Comparison of ENCODE assay signal across 8 cellular contexts in the genomic region with DNA sequence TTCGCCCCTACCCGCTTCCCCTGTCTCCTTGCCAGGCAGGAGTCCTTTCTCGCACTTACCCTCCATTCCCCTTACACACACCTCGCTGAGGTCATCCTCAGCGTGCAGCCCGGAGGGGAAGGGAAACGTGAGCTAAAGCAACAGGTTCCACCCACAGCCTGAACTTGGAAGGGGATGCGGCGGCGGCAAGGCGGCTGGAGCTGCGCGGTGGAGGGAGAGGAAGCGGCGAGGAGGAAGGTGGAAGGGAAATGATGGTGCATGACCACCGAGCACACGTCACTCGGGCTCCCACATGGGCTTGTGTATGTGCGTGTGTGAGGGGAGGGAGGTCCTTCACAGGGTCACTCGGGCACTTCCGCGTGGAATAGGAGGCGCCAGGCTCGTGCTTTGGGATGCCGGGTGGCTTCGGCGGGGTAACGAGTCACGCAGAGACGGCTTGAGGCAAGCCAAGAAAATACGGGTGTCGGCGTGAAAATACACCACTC.
DNase-seq lines count a peak whose midpoint lies in the region; ATAC-seq, FAIRE-seq and TF ChIP-seq lines count a peak whose summit lies in the region.

No MANE protein-coding gene starts in this region.

- intact Hi-C loops in left ventricle myocardium inferior (cut with micrococcal nuclease) = no loop called here
- intact Hi-C loops in posterior vena cava (cut with DNase I) = no loop called here

- no peak for TF ChIP-seq POLR2A in GM12891 (IDR thresholded peaks at IDR 0.05; ENCODE audit: low read depth, low read length)

- peak overlapping the region; percentile 83 for H3K27ac ChIP-seq in angular gyrus (ENCODE audit: low read depth, low read length)
- H3K27ac ChIP-seq in left ventricle myocardium inferior (replicated peaks) = peak overlapping the region; percentile 99

- H3K4me3 ChIP-seq in AG09309 (ENCODE audit: control insufficient read depth, low read depth, low read length) (peak overlapping the region; percentile 79), left ventricle myocardium inferior (peak overlapping the region; percentile 90)

- no peaks in the 10 kb centered on the region for H3K9me3 ChIP-seq in left ventricle myocardium inferior (replicated peaks)

- peak; percentile 33 for ATAC-seq in HG02884 (IDR thresholded peaks at IDR 0.05; ENCODE audit: unreplicated experiment)

- H3K36me3 ChIP-seq in left ventricle myocardium inferior = no peaks in the 10 kb centered on the region

- no peaks in the 10 kb centered on the region for H3K27me3 ChIP-seq in left ventricle myocardium inferior (ENCODE audit: low read depth)

- DNase-seq in AG09309 (ENCODE audit: low read depth) (peak; percentile 78), GM12891 (ENCODE audit: insufficient read length, low spot score) (peak; percentile 17), NCI-H526 (lab: John Stamatoyannopoulos, UW) (peak; percentile 26 to 63), left ventricle myocardium inferior (peak; percentile 65), posterior vena cava (ENCODE audit: low spot score) (peak; percentile 94)
- no peak for DNase-seq in activated effector memory CD4-positive, alpha-beta T cell treated with Interleukin-2 at 50 U/mL for 16 hours

- peak; percentile 64 for FAIRE-seq in GM12891 (lab: Jason Lieb, UNC)

- TF ChIP-seq CTCF in AG09309 (IDR thresholded peaks at IDR 0.05; ENCODE audit: control insufficient read depth, insufficient read depth, low read depth, low read length, missing control alignments) (no peak), left ventricle myocardium inferior (IDR thresholded peaks at IDR 0.05; ENCODE audit: borderline replicate concordance) (no peak)

- H3K4me1 ChIP-seq in left ventricle myocardium inferior = peaks cover 84% of the 10 kb centered on the region

TF ChIP-seq in GM12891, 5 proteins besides CTCF, POLR2A, EP300 and RAD21:
- TF ChIP-seq SPI1 (IDR thresholded peaks at IDR 0.05; ENCODE audit: low read depth, low read length) (no peak), POLR2AphosphoS5 (IDR thresholded peaks at IDR 0.05; ENCODE audit: low read depth, low read length) (no peak), POU2F2 (IDR thresholded peaks at IDR 0.05; ENCODE audit: low read depth, low read length) (no peak), PAX5 (IDR thresholded peaks at IDR 0.05; ENCODE audit: insufficient read depth, low read length, severe bottlenecking) (no peak), TAF1 (IDR thresholded peaks at IDR 0.05; ENCODE audit: low read depth, low read length) (no peak)
